ENCODE assay signal across 30 cellular contexts in genomic region chr7:41312235-41312634, GRCh38.
"Had no signal": no experiment of that assay in that cellular context is flagged by ENCODE, and none has a peak within 500 bp of the region (broad histone marks: within the 10 kb centered on the region; RNA-seq: fewer than 3 reads in every experiment).

No MANE protein-coding gene starts in this region.

- H3K4me1 ChIP-seq: SJCRH30 had no signal

- DNase-seq: activated B cell treated with CpG ODN at 0.5 μM for 24 hours; activated CD4-positive, alpha-beta memory T cell treated with anti-CD3 and anti-CD28 coated beads for 36 hours; activated CD4-positive, alpha-beta T cell treated with anti-CD3 and anti-CD28 coated beads for 4 hours; activated CD4-positive, alpha-beta T cell treated with anti-CD3 and anti-CD28 coated beads, Interleukin-2, amount 50 U/mL, for 1 hour; activated CD4-positive, CD25-positive, alpha-beta regulatory T cell treated with anti-CD3 and anti-CD28 coated beads, Interleukin-2, amount 50 U/mL, for 72 hours; activated CD8-positive, alpha-beta memory T cell treated with anti-CD3 and anti-CD28 coated beads, Interleukin-2, amount 10 ng/mL, durations not matched to agents 7 days and 5 days; activated CD8-positive, alpha-beta memory T cell treated with anti-CD3 and anti-CD28 coated beads, Interleukin-2, amount 50 U/mL, for 48 hours; activated effector memory CD4-positive, alpha-beta T cell treated with anti-CD3 and anti-CD28 coated beads, Interleukin-2, amount 50 U/mL, for 16 hours; activated naive CD4-positive, alpha-beta T cell; activated naive CD4-positive, alpha-beta T cell treated with anti-CD3 and anti-CD28 coated beads, Interleukin-2, amount 50 U/mL, for 16 hours; activated naive CD8-positive, alpha-beta T cell treated with anti-CD3 and anti-CD28 coated beads for 36 hours; activated T-cell treated with anti-CD3 and anti-CD28 coated beads, Interleukin-2, amount 50 U/mL, for 72 hours; amniotic stem cell; aorta; brain microvascular endothelial cell; central memory CD4-positive, alpha-beta T cell; KG1; NCI-H1105; NCI-H1417 treated with DMSO at 0.1 percent for 48 hours; NCI-H187 treated with DMSO at 0.1 percent for 48 hours; NCI-H2081; NCI-H2171 treated with DMSO at 0.1 percent for 48 hours; NCI-H2227 treated with DMSO at 0.1 percent for 48 hours; NCI-H446; NCI-H510A treated with DMSO at 0.1 percent for 48 hours; PC-9; SJCRH30 had no signal

- H3K4me3 ChIP-seq: PC-9, SJCRH30, SK-N-MC had no signal

- H3K9me3 ChIP-seq: SJCRH30 had no signal

- ATAC-seq: activated CD8-positive, alpha-beta memory T cell treated with anti-CD3 and anti-CD28 coated beads, Interleukin-2, amount 10 ng/mL, durations not matched to agents 7 days and 5 days; activated T-cell treated with anti-CD3 and anti-CD28 coated beads, Interleukin-2, amount 50 U/mL, for 72 hours; activated T-helper 17 cell treated with anti-CD3 and anti-CD28 coated beads, Interleukin-2, amount 50 U/mL, for 72 hours; Right ventricle myocardium inferior had no signal

- H3K36me3 ChIP-seq: brain microvascular endothelial cell, SJCRH30 had no signal
